8 cellular contexts compared by ENCODE assay signal in genomic region chr1:3903141-3904005, GRCh38. TPM values are rescaled to one million over a fixed set of nuclear protein-coding genes. Genes with fewer than 3 reads are reported as not detected.
DNase-seq lines count a peak whose midpoint lies in the region; ATAC-seq and TF ChIP-seq lines count a peak whose summit lies in the region.

No MANE protein-coding gene starts in this region.

- no peak overlapping the region for H3K27ac ChIP-seq in CD8-positive, alpha-beta memory T cell (ENCODE audit: low read depth, low read length)
- H3K27ac ChIP-seq in vagina (no peak overlapping the region), ovary (no peak overlapping the region), smooth muscle cell (ENCODE audit: low read depth) (no peak overlapping the region)

- H3K36me3 ChIP-seq in CD8-positive, alpha-beta memory T cell (ENCODE audit: insufficient read depth, low read length), result no peaks in the 10 kb centered on the region
- H3K36me3 ChIP-seq in mucosa of stomach (ENCODE audit: control insufficient read depth, insufficient read depth, low read length) (no peaks in the 10 kb centered on the region), vagina (no peaks in the 10 kb centered on the region), ovary (no peaks in the 10 kb centered on the region), smooth muscle cell (ENCODE audit: low read depth) (no peaks in the 10 kb centered on the region)

- peak overlapping the region; percentile 35 to 87 (median 43) for H3K4me3 Mint-ChIP-seq in CD8-positive, alpha-beta memory T cell
- no peak overlapping the region for H3K4me3 Mint-ChIP-seq in activated CD4-positive, alpha-beta memory T cell treated with anti-CD3 and anti-CD28 coated beads, Interleukin-2, amount 10 ng/mL, durations not matched to agents 7 days and 5 days

- H3K27me3 Mint-ChIP-seq in CD8-positive, alpha-beta memory T cell, result peaks cover 0 to 6% of the 10 kb centered on the region in 2 donors
- no peaks in the 10 kb centered on the region for H3K27me3 Mint-ChIP-seq in activated CD4-positive, alpha-beta memory T cell treated with anti-CD3 and anti-CD28 coated beads, Interleukin-2, amount 10 ng/mL, durations not matched to agents 7 days and 5 days

- CTCF ChIA-PET in CD8-positive, alpha-beta memory T cell (lab: Charles Lee), result interaction anchor here (1.0 kb wide), 1 partner anchor 13 kb away, joined by 4 read pairs; no protein-coding TSS in a partner anchor
- CTCF ChIA-PET in activated CD4-positive, alpha-beta memory T cell treated with anti-CD3 and anti-CD28 coated beads, Interleukin-2, amount 10 ng/mL, durations not matched to agents 7 days and 5 days (lab: Charles Lee), result interaction anchor here (1.0 to 2.8 kb wide), 4 partner anchors 9 to 127 kb away, joined by 3 to 9 read pairs (median 4); partner anchors contain the start of genes CEP104 and DFFB

- peaks cover 0 to 5% (median 2%) of the 10 kb centered on the region in 5 donors for H3K9me3 Mint-ChIP-seq in CD8-positive, alpha-beta memory T cell
- no peaks in the 10 kb centered on the region for H3K9me3 Mint-ChIP-seq in activated CD4-positive, alpha-beta memory T cell treated with anti-CD3 and anti-CD28 coated beads, Interleukin-2, amount 10 ng/mL, durations not matched to agents 7 days and 5 days

- peaks cover 0 to 14% (median 5%) of the 10 kb centered on the region in 3 donors for H3K36me3 Mint-ChIP-seq in CD8-positive, alpha-beta memory T cell
- H3K36me3 Mint-ChIP-seq in activated CD4-positive, alpha-beta memory T cell treated with anti-CD3 and anti-CD28 coated beads, Interleukin-2, amount 10 ng/mL, durations not matched to agents 7 days and 5 days (ENCODE audit: low read depth), result no peaks in the 10 kb centered on the region

- H3K9me3 ChIP-seq in CD8-positive, alpha-beta memory T cell (ENCODE audit: low read length), result peaks cover 3% of the 10 kb centered on the region
- H3K9me3 ChIP-seq in mucosa of stomach (ENCODE audit: control insufficient read depth, low read length) (no peaks in the 10 kb centered on the region), vagina (peaks cover 2% of the 10 kb centered on the region), ovary (no peaks in the 10 kb centered on the region), smooth muscle cell (replicated peaks; ENCODE audit: low read depth) (no peaks in the 10 kb centered on the region)

- TF ChIP-seq CTCF in vagina (IDR thresholded peaks at IDR 0.05), result no peak
- no peak for TF ChIP-seq CTCF in ovary (IDR thresholded peaks at IDR 0.05)
- no peak for TF ChIP-seq CTCF in smooth muscle cell (IDR thresholded peaks at IDR 0.05; ENCODE audit: borderline replicate concordance, insufficient read depth, poor library complexity, severe bottlenecking)

- H4K20me1 ChIP-seq in smooth muscle cell (ENCODE audit: low read depth), result peaks cover 3% of the 10 kb centered on the region

- WGBS in ovary, 3 donors, result 71 to 81% (median 78%) methylated on average over 16 of the region's 16 CpGs
- WGBS in smooth muscle cell (ENCODE audit: low lambda C conversion rate), result 82% methylated on average over 16 of the region's 16 CpGs

- H3K4me3 ChIP-seq in CD8-positive, alpha-beta memory T cell (ENCODE audit: low read length), result peak overlapping the region; percentile 9
- H3K4me3 ChIP-seq in Jurkat, Clone E6-1 (ENCODE audit: low read length), result peak overlapping the region; percentile 17
- H3K4me3 ChIP-seq in mucosa of stomach (ENCODE audit: low read length) (no peak overlapping the region), vagina (no peak overlapping the region), ovary (no peak overlapping the region), smooth muscle cell (no peak overlapping the region)

- H3K9ac ChIP-seq in mucosa of stomach (ENCODE audit: low read length), result peak overlapping the region; percentile 28
- H3K9ac ChIP-seq in smooth muscle cell (ENCODE audit: low read depth), result no peak overlapping the region

- POLR2A ChIA-PET in CD8-positive, alpha-beta memory T cell (lab: Charles Lee), result no interaction called here
- POLR2A ChIA-PET in activated CD4-positive, alpha-beta memory T cell treated with anti-CD3 and anti-CD28 coated beads, Interleukin-2, amount 10 ng/mL, durations not matched to agents 7 days and 5 days (lab: Charles Lee), result interaction anchor here (1.7 to 2.3 kb wide), 2 partner anchors 13 to 46 kb away, joined by 7 to 12 read pairs; partner anchors contain the start of genes CEP104 and DFFB

- H3K4me1 Mint-ChIP-seq in CD8-positive, alpha-beta memory T cell, result peaks cover 18 to 43% (median 33%) of the 10 kb centered on the region in 3 donors
- peaks cover 49% of the 10 kb centered on the region for H3K4me1 Mint-ChIP-seq in activated CD4-positive, alpha-beta memory T cell treated with anti-CD3 and anti-CD28 coated beads, Interleukin-2, amount 10 ng/mL, durations not matched to agents 7 days and 5 days

- no peak for TF ChIP-seq POLR2A in vagina (IDR thresholded peaks at IDR 0.05)
- TF ChIP-seq POLR2A in ovary (IDR thresholded peaks at IDR 0.05), result no peak

- H3K79me2 ChIP-seq in smooth muscle cell (ENCODE audit: low read depth), result peaks cover 17% of the 10 kb centered on the region

- no peaks in the 10 kb centered on the region for H3F3A ChIP-seq in smooth muscle cell (ENCODE audit: low read depth)

- DNase-seq in CD8-positive, alpha-beta memory T cell, result peak in 1 of 5 donors; percentile 57
- peak; percentile 67 for DNase-seq in Jurkat, Clone E6-1 (ENCODE audit: low read depth, low spot score)
- peak; percentile 47 for DNase-seq in activated CD4-positive, alpha-beta memory T cell treated with anti-CD3 and anti-CD28 coated beads, Interleukin-2, amount 10 ng/mL, durations not matched to agents 7 days and 5 days
- DNase-seq in vagina (ENCODE audit: extremely low spot score in 2 of 2) (no peak), ovary (no peak), smooth muscle cell (lab: John Stamatoyannopoulos, UW; ENCODE audit: unreplicated experiment) (no peak)

- peak overlapping the region in 7 of 8 donors; percentile 9 to 91 (median 81) for H3K27ac Mint-ChIP-seq in CD8-positive, alpha-beta memory T cell
- H3K27ac Mint-ChIP-seq in activated CD4-positive, alpha-beta memory T cell treated with anti-CD3 and anti-CD28 coated beads, Interleukin-2, amount 10 ng/mL, durations not matched to agents 7 days and 5 days, result peak overlapping the region; percentile 99

- intact Hi-C loops in vagina (cut with DNase I), result no loop called here
- intact Hi-C loops in ovary (cut with DNase I), result no loop called here

- H2AFZ ChIP-seq in smooth muscle cell (ENCODE audit: low read depth), result no peak overlapping the region

- H3K4me1 ChIP-seq in CD8-positive, alpha-beta memory T cell (ENCODE audit: insufficient read depth, low read length), result peaks cover 49% of the 10 kb centered on the region
- peaks cover 14% of the 10 kb centered on the region for H3K4me1 ChIP-seq in mucosa of stomach (ENCODE audit: control insufficient read depth, insufficient read depth, low read length)
- peaks cover 11% of the 10 kb centered on the region for H3K4me1 ChIP-seq in vagina
- peaks cover 4% of the 10 kb centered on the region for H3K4me1 ChIP-seq in ovary (ENCODE audit: insufficient read depth)
- peaks cover 6% of the 10 kb centered on the region for H3K4me1 ChIP-seq in smooth muscle cell (ENCODE audit: low read depth)

- no peak overlapping the region for H3K4me2 ChIP-seq in smooth muscle cell

- no peaks in the 10 kb centered on the region for H3K27me3 ChIP-seq in CD8-positive, alpha-beta memory T cell (ENCODE audit: insufficient read depth, low read length, poor library complexity, severe bottlenecking)
- H3K27me3 ChIP-seq in mucosa of stomach (ENCODE audit: control insufficient read depth, insufficient read depth, low read length) (no peaks in the 10 kb centered on the region), vagina (no peaks in the 10 kb centered on the region), ovary (no peaks in the 10 kb centered on the region), smooth muscle cell (ENCODE audit: low read depth) (no peaks in the 10 kb centered on the region)

- no peak for TF ChIP-seq EP300 in ovary (IDR thresholded peaks at IDR 0.05)

- no peak for ATAC-seq in HG02938 (IDR thresholded peaks at IDR 0.05; ENCODE audit: unreplicated experiment)

RNA-seq across cellular contexts. Expression of gene C1orf174, which starts 3.3 kb away (rescaled TPM):
- 10 to 100 TPM; 49.7 to 51.8 TPM for total RNA-seq in CD8-positive, alpha-beta memory T cell
- 31.1 TPM for polyA plus RNA-seq in CD8-positive, alpha-beta memory T cell
- 40.5 TPM for polyA plus RNA-seq in Jurkat, Clone E6-1 (2012; ENCODE audit: insufficient read depth, insufficient read length)
- 10 to 100 TPM; 24.1 to 25.5 TPM for total RNA-seq in activated CD4-positive, alpha-beta memory T cell treated with anti-CD3 and anti-CD28 coated beads, Interleukin-2, amount 10 ng/mL, durations not matched to agents 7 days and 5 days
- total RNA-seq in vagina, result 19.4 TPM
- total RNA-seq in ovary, result 10 to 100 TPM; 12.9 to 23.9 (median 19.5) TPM
- 10 to 100 TPM; 14.4 to 17.9 TPM for polyA plus RNA-seq in ovary
- total RNA-seq in smooth muscle cell, result 26.0 and 34.6 TPM in 2 replicates
- polyA plus RNA-seq in smooth muscle cell, result 29.3 and 32.5 TPM in 2 replicates

RNA-seq across cellular contexts. Expression of gene DFFB, which starts 46.1 kb away (rescaled TPM):
- total RNA-seq in CD8-positive, alpha-beta memory T cell, result 10 to 100 TPM; 10.9 to 14.6 TPM
- polyA plus RNA-seq in CD8-positive, alpha-beta memory T cell, result 8.3 TPM
- polyA plus RNA-seq in Jurkat, Clone E6-1 (2012; ENCODE audit: insufficient read depth, insufficient read length), result 19.3 TPM
- 1 to 10 TPM; 9.0 to 9.5 TPM for total RNA-seq in activated CD4-positive, alpha-beta memory T cell treated with anti-CD3 and anti-CD28 coated beads, Interleukin-2, amount 10 ng/mL, durations not matched to agents 7 days and 5 days
- total RNA-seq in vagina (8.8 TPM), ovary (10 to 100 TPM in 4 of 7 donors, 1 to 10 TPM in 3; 7.6 to 12.8 (median 11.0) TPM), smooth muscle cell (3.3 and 15.6 TPM in 2 replicates)
- polyA plus RNA-seq in ovary (1 to 10 TPM; 6.8 to 7.9 TPM), smooth muscle cell (4.5 and 5.7 TPM in 2 replicates)

RNA-seq across cellular contexts. Expression of gene CEP104, which starts 46.4 kb away (rescaled TPM):
- total RNA-seq in CD8-positive, alpha-beta memory T cell, result 10 to 100 TPM; 45.0 to 47.0 TPM
- 29.4 TPM for polyA plus RNA-seq in CD8-positive, alpha-beta memory T cell
- polyA plus RNA-seq in Jurkat, Clone E6-1 (2012; ENCODE audit: insufficient read depth, insufficient read length), result 55.5 TPM
- 10 to 100 TPM; 43.0 to 46.0 TPM for total RNA-seq in activated CD4-positive, alpha-beta memory T cell treated with anti-CD3 and anti-CD28 coated beads, Interleukin-2, amount 10 ng/mL, durations not matched to agents 7 days and 5 days
- total RNA-seq in vagina (62.9 TPM), ovary (10 to 100 TPM; 14.9 to 40.7 (median 37.6) TPM), smooth muscle cell (12.6 and 16.8 TPM in 2 replicates)
- polyA plus RNA-seq in ovary (10 to 100 TPM in 1 of 2 donors, 1 to 10 TPM in 1; 7.9 to 39.0 TPM), smooth muscle cell (25.4 and 30.9 TPM in 2 replicates)

Comparison
In these comparisons a context has a peak if more than half of its experiments do, and no peak if none do; other contexts are left out.
1. DNase-seq: peak in Jurkat, Clone E6-1 (single experiment) and activated CD4-positive, alpha-beta memory T cell treated with anti-CD3 and anti-CD28 coated beads, Interleukin-2, amount 10 ng/mL, durations not matched to agents 7 days and 5 days (single experiment); none in vagina (0 of 2), ovary (0 of 5) and smooth muscle cell (single experiment).
2. H3K4me3 ChIP-seq: peak in CD8-positive, alpha-beta memory T cell (single experiment) and Jurkat, Clone E6-1 (single experiment); none in mucosa of stomach (single experiment), vagina (0 of 2), ovary (single experiment) and smooth muscle cell (single experiment).